ENCODE assay signal across 8 cellular contexts in the genomic region with DNA sequence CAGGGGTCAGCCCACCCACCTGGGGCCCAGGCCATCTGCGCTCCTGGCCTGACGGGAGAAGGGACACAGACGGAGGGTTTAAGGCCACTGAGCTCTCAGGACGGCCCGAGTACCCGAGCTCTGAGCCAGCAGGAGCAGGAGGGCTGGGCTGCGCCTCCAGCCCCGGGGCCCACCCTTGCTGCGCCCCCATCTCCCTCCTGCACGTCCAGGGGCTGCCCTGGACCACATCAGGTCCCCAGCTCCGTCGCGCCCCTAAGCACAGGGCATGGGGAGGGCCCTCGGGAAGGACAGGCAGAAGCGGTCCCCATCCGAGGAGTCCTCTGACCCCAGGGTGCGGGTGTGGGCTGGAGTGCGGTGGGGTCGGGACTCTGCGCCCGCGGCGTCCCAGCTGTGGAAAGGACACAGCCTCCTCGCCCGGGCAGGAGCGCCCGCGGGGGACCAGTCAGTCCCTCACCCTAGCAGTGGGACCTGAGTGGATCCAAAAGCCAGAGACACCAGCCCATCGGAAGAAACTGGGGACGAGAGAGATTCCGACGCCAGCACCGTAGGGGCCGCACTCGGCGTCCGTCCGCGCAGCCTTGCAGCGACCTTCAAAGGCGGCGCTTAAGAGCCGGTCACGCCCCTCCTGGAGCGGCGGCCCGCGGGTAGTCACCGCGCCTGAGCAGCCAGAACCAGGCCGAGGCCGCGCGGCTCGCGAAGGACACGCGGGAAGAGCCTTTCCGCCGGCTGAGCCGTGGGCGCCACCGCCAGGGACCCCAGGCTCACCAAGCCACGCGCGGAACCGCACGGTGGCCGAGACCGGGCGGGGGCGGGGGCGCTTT. TPM values are rescaled to one million over a fixed set of nuclear protein-coding genes. Genes with fewer than 3 reads are reported as not detected.
DNase-seq lines count a peak whose midpoint lies in the region; TF ChIP-seq lines count a peak whose summit lies in the region.

No MANE protein-coding gene starts in this region.

- peaks cover 0 to 4% (median 0%) of the 10 kb centered on the region in 3 donors for H3K9me3 ChIP-seq in tibial artery

- H3K4me1 ChIP-seq in tibial artery = peaks cover 0 to 9% (median 7%) of the 10 kb centered on the region in 4 donors

- H3K36me3 Mint-ChIP-seq in T-helper 1 cell treated with Interleukin-12 subunit alpha and Interleukin-12 subunit beta and Interleukin-4 antibody, amounts not matched to agents 30 μg/mL and 1 μg/mL, for 36 hours (ENCODE audit: low read depth) = no peaks in the 10 kb centered on the region
- H3K36me3 Mint-ChIP-seq in nephron (ENCODE audit: low read depth) = no peaks in the 10 kb centered on the region

- no peak overlapping the region for H3K27ac Mint-ChIP-seq in T-helper 1 cell treated with Interleukin-12 subunit alpha and Interleukin-12 subunit beta and Interleukin-4 antibody, amounts not matched to agents 30 μg/mL and 1 μg/mL, for 36 hours
- no peak overlapping the region for H3K27ac Mint-ChIP-seq in nephron

- peaks cover 0 to 27% of the 10 kb centered on the region in 2 donors for H3K27me3 ChIP-seq in tibial artery

- no peak overlapping the region for H3K27ac ChIP-seq in tibial artery

- TF ChIP-seq CTCF in fibroblast of the aortic adventitia (IDR thresholded peaks at IDR 0.05; ENCODE audit: insufficient read depth, low read length) (no peak), nephron (IDR thresholded peaks at IDR 0.05; ENCODE audit: unreplicated experiment in 3 of 3) (no peak), tibial artery (IDR thresholded peaks at IDR 0.05) (no peak)

- intact Hi-C loops in tibial artery (cut with DNase I; ENCODE audit: low total_unique reads) = no loop called here

- peaks cover 3% of the 10 kb centered on the region for H3K4me1 Mint-ChIP-seq in T-helper 1 cell treated with Interleukin-12 subunit alpha and Interleukin-12 subunit beta and Interleukin-4 antibody, amounts not matched to agents 30 μg/mL and 1 μg/mL, for 36 hours (ENCODE audit: low read depth)
- no peaks in the 10 kb centered on the region for H3K4me1 Mint-ChIP-seq in nephron

- peak overlapping the region; percentile 28 for H3K4me3 Mint-ChIP-seq in T-helper 1 cell treated with Interleukin-12 subunit alpha and Interleukin-12 subunit beta and Interleukin-4 antibody, amounts not matched to agents 30 μg/mL and 1 μg/mL, for 36 hours
- peak overlapping the region in 2 of 3 experiments; percentile 43 to 52 for H3K4me3 Mint-ChIP-seq in nephron

- H3K4me3 ChIP-seq in fibroblast of the aortic adventitia (ENCODE audit: low read depth, low read length) = peak overlapping the region; percentile 47
- H3K4me3 ChIP-seq in tibial artery = peak overlapping the region; percentile 38 to 49

- H3K27me3 Mint-ChIP-seq in T-helper 1 cell treated with Interleukin-12 subunit alpha and Interleukin-12 subunit beta and Interleukin-4 antibody, amounts not matched to agents 30 μg/mL and 1 μg/mL, for 36 hours (ENCODE audit: low read depth) = peaks cover 15% of the 10 kb centered on the region
- H3K27me3 Mint-ChIP-seq in nephron (ENCODE audit: low read depth) = peaks cover 23% of the 10 kb centered on the region

- no peaks in the 10 kb centered on the region for H3K9me3 Mint-ChIP-seq in T-helper 1 cell treated with Interleukin-12 subunit alpha and Interleukin-12 subunit beta and Interleukin-4 antibody, amounts not matched to agents 30 μg/mL and 1 μg/mL, for 36 hours
- no peaks in the 10 kb centered on the region for H3K9me3 Mint-ChIP-seq in nephron

- H3K36me3 ChIP-seq in tibial artery = no peaks in the 10 kb centered on the region

- DNase-seq in T-helper 1 cell (no peak), fibroblast of the aortic adventitia (ENCODE audit: low read depth) (peak; percentile 52), tibial artery (no peak), NCI-H2171 (lab: John Stamatoyannopoulos, UW) (no peak), cerebellum (ENCODE audit: low spot score) (no peak)
- DNase-seq in activated CD8-positive, alpha-beta memory T cell treated with anti-CD3 and anti-CD28 coated beads for 24 hours = peak; percentile 81

RNA-seq across cellular contexts. Expression of a gene that starts 15.9 kb away (rescaled TPM):
- total RNA-seq in fibroblast of the aortic adventitia (ENCODE audit: low replicate concordance) (6.4 TPM in 1 of 2 replicates, not detected in the other), cerebellum (33.6 TPM)

Comparison
In these comparisons a context has a peak if more than half of its experiments do, and no peak if none do; other contexts are left out.
1. DNase-seq: peak in activated CD8-positive, alpha-beta memory T cell treated with anti-CD3 and anti-CD28 coated beads for 24 hours (single experiment) and fibroblast of the aortic adventitia (single experiment); none in T-helper 1 cell (0 of 5), tibial artery (0 of 2), NCI-H2171 (single experiment) and cerebellum (single experiment).